In the genomic region with DNA sequence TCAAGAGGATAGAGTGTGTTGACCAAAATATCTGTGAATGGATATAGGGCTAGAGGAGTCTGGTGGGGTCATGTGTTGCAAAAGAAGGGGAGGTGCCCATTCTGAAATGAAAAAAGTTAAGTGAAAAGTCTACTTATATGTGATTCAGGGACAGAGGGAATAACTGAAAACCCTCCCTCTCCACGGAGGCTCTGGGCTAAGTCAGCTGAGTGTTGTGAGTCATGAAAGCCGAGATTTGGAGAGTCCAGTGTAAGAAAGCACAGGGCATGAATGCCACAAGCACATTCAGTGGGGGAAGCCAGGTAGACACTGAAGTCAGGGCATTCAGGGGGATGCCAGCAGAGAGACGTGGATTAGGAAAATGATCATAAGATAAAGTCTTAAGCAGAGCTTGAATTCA, we compare ENCODE assay signal across 18 cellular contexts.
DNase-seq lines count a peak whose midpoint lies in the region; ATAC-seq and TF ChIP-seq lines count a peak whose summit lies in the region.
"Had no signal": no experiment of that assay in that cellular context is flagged by ENCODE, and none has a peak within 500 bp of the region (broad histone marks: within the 10 kb centered on the region; RNA-seq: fewer than 3 reads in every experiment).

No MANE protein-coding gene starts in this region.

- intact Hi-C loops in PC-3 (cut with micrococcal nuclease): no loop called here

- H3K27ac ChIP-seq in PC-3 (ENCODE audit: low read length) (no peak overlapping the region), mesenchymal stem cell (ENCODE audit: low read length, poor library complexity, severe bottlenecking) (no peak overlapping the region), Peyer's patch (no peak overlapping the region)
- H3K27ac ChIP-seq: KMS-11 had no signal

- no peak overlapping the region for H2BK15ac ChIP-seq in mesenchymal stem cell (ENCODE audit: low read depth, poor library complexity, severe bottlenecking)

- no peaks in the 10 kb centered on the region for H4K20me1 ChIP-seq in PC-3 (ENCODE audit: low read length)

- H3K79me2 ChIP-seq in PC-3 (ENCODE audit: low read length): no peaks in the 10 kb centered on the region

- no peak overlapping the region for H4K91ac ChIP-seq in mesenchymal stem cell (ENCODE audit: low read length)

- H2BK5ac ChIP-seq in mesenchymal stem cell (ENCODE audit: low read depth, low read length, poor library complexity, severe bottlenecking): no peak overlapping the region

- no peak overlapping the region for H3K4ac ChIP-seq in mesenchymal stem cell (ENCODE audit: low read depth in 1 of 2, low read length in 2 of 2)

- BruUV-seq in PC-3 (replicated peaks; lab: Mats Ljungman, UMichigan): no TSS peak

- no peak overlapping the region for H3K9ac ChIP-seq in PC-3 (ENCODE audit: low read length)
- no peak overlapping the region for H3K9ac ChIP-seq in mesenchymal stem cell (ENCODE audit: low read length)
- H3K9ac ChIP-seq: KMS-11 had no signal

- H3K23ac ChIP-seq in mesenchymal stem cell (ENCODE audit: low read length in 2 of 2): no peak overlapping the region

- H2AK5ac ChIP-seq in mesenchymal stem cell (ENCODE audit: low read length, severe bottlenecking): no peak overlapping the region

- CTCF ChIA-PET in PC-3 (lab: Charles Lee): no interaction called here

- WGBS in mesenchymal stem cell: 47% methylated on average over 2 of the region's 3 CpGs

- no peaks in the 10 kb centered on the region for H3K36me3 ChIP-seq in PC-3 (ENCODE audit: low read depth, low read length)
- no peaks in the 10 kb centered on the region for H3K36me3 ChIP-seq in mesenchymal stem cell (ENCODE audit: control insufficient read depth in 1 of 2, insufficient read depth in 2 of 2, low read depth in 1 of 2, low read length in 2 of 2)
- no peaks in the 10 kb centered on the region for H3K36me3 ChIP-seq in Peyer's patch

- H3K4me3 ChIP-seq in PC-3 (ENCODE audit: low read length): no peak overlapping the region
- no peak overlapping the region for H3K4me3 ChIP-seq in choroid plexus epithelial cell (ENCODE audit: low read depth, low read length)
- no peak overlapping the region for H3K4me3 ChIP-seq in mesenchymal stem cell (ENCODE audit: insufficient read depth in 1 of 2, low read depth in 1 of 2, low read length in 2 of 2)
- H3K4me3 ChIP-seq in Peyer's patch: no peak overlapping the region

- H3K27me3 ChIP-seq in PC-3 (ENCODE audit: low read length) (no peaks in the 10 kb centered on the region), mesenchymal stem cell (ENCODE audit: control insufficient read depth in 1 of 2, insufficient read depth in 1 of 2, low read length in 2 of 2) (no peaks in the 10 kb centered on the region), Peyer's patch (no peaks in the 10 kb centered on the region)

- no peaks in the 10 kb centered on the region for H3K79me1 ChIP-seq in mesenchymal stem cell (replicated peaks; ENCODE audit: low read length, poor library complexity, severe bottlenecking)

- no peak overlapping the region for H3K4me2 ChIP-seq in PC-3 (ENCODE audit: low read length)
- H3K4me2 ChIP-seq in mesenchymal stem cell (ENCODE audit: low read length, poor library complexity, severe bottlenecking): no peak overlapping the region
- H3K4me2 ChIP-seq: KMS-11 had no signal

- H3K9me3 ChIP-seq in PC-3 (ENCODE audit: low read length) (no peaks in the 10 kb centered on the region), mesenchymal stem cell (ENCODE audit: control insufficient read depth, low read length) (no peaks in the 10 kb centered on the region), Peyer's patch (no peaks in the 10 kb centered on the region)
- H3K9me3 ChIP-seq: Caco-2 had no signal

- H3K4me1 ChIP-seq in PC-3 (ENCODE audit: insufficient read depth, low read length) (no peaks in the 10 kb centered on the region), mesenchymal stem cell (ENCODE audit: control insufficient read depth, insufficient read depth, low read depth, low read length) (no peaks in the 10 kb centered on the region), Peyer's patch (no peaks in the 10 kb centered on the region)
- H3K4me1 ChIP-seq: Caco-2 had no signal

- no peaks in the 10 kb centered on the region for H3K9me2 ChIP-seq in PC-3 (replicated peaks; ENCODE audit: low read length)

- H3K14ac ChIP-seq in mesenchymal stem cell (ENCODE audit: low read length in 2 of 2): no peak overlapping the region

- no peak overlapping the region for H2AFZ ChIP-seq in PC-3 (ENCODE audit: low read length)
- no peak overlapping the region for H2AFZ ChIP-seq in mesenchymal stem cell (ENCODE audit: low read depth, low read length)

- TF ChIP-seq POLR2A in Peyer's patch (IDR thresholded peaks at IDR 0.05): no peak

- no peak overlapping the region for H2BK120ac ChIP-seq in mesenchymal stem cell (ENCODE audit: low read depth, low read length)

- H3K18ac ChIP-seq in mesenchymal stem cell (ENCODE audit: low read depth in 1 of 2, low read length in 2 of 2): no peak overlapping the region

- no peak for TF ChIP-seq CTCF in PC-3 (conservative IDR thresholded peaks at IDR 0.05; ENCODE audit: low read depth, low read length)
- TF ChIP-seq CTCF in choroid plexus epithelial cell (conservative IDR thresholded peaks at IDR 0.05; ENCODE audit: low read depth, low read length): no peak
- no peak for TF ChIP-seq CTCF in Peyer's patch (IDR thresholded peaks at IDR 0.05)

- H4K8ac ChIP-seq in mesenchymal stem cell (ENCODE audit: low read length): no peak overlapping the region

- no peak overlapping the region for H2BK12ac ChIP-seq in mesenchymal stem cell (ENCODE audit: low read length in 2 of 2)

- DNase-seq in COLO829 (ENCODE audit: low spot score) (peak; percentile 2), PC-3 (no peak), choroid plexus epithelial cell (ENCODE audit: low read depth) (peak; percentile 30), mesenchymal stem cell (peak; percentile 42), NCI-H345 treated with DMSO at 0.1 percent for 48 hours (lab: John Stamatoyannopoulos, UW; ENCODE audit: unreplicated experiment) (no peak), Peyer's patch (no peak)
- DNase-seq: C1 segment of cervical spinal cord, Caco-2, MM.1S, NCI-H1105, NCI-H1694 treated with DMSO at 0.1 percent for 48 hours, NCI-H2171 treated with DMSO at 0.1 percent for 48 hours, NCI-H510A, SIG-M5 had no signal

- POLR2A ChIA-PET in PC-3 (lab: Charles Lee; ENCODE audit: unreplicated experiment): no interaction called here

- ATAC-seq in PC-3: peak; percentile 56
- ATAC-seq in HG03469 (IDR thresholded peaks at IDR 0.05; ENCODE audit: unreplicated experiment): no peak
- no peak for ATAC-seq in HG03095 (IDR thresholded peaks at IDR 0.05; ENCODE audit: unreplicated experiment)
- ATAC-seq: HepG2 had no signal

- H3F3A ChIP-seq in PC-3 (ENCODE audit: low read length, unreplicated experiment): no peaks in the 10 kb centered on the region

Comparison
In these comparisons a context has a peak if more than half of its experiments do, and no peak if none do; other contexts are left out.
1. DNase-seq: peak in COLO829 (single experiment), choroid plexus epithelial cell (single experiment) and mesenchymal stem cell (single experiment); none in PC-3 (single experiment), NCI-H345 treated with DMSO at 0.1 percent for 48 hours (single experiment) and Peyer's patch (0 of 3).